ENCODE assay signal across 10 cellular contexts in genomic region chr7:26060713-26061339, GRCh38.
DNase-seq lines count a peak whose midpoint lies in the region; ATAC-seq and TF ChIP-seq lines count a peak whose summit lies in the region.
"Had no signal": no experiment of that assay in that cellular context is flagged by ENCODE, and none has a peak within 500 bp of the region (broad histone marks: within the 10 kb centered on the region; RNA-seq: fewer than 3 reads in every experiment).

No MANE protein-coding gene starts in this region.

- H3K4me1 ChIP-seq in mucosa of descending colon (ENCODE audit: low read depth) (no peaks in the 10 kb centered on the region), tibial artery (no peaks in the 10 kb centered on the region)

- H3K9me3 ChIP-seq in mucosa of descending colon (no peaks in the 10 kb centered on the region), tibial artery (no peaks in the 10 kb centered on the region)
- H3K9me3 ChIP-seq: ovary had no signal

- DNase-seq in DMS79 treated with DMSO at 0.1 percent for 48 hours (lab: John Stamatoyannopoulos, UW), result peak; percentile 95
- peak; percentile 89 for DNase-seq in NCI-H1105 treated with DMSO at 0.1 percent for 48 hours (lab: John Stamatoyannopoulos, UW)
- peak; percentile 85 for DNase-seq in NCI-H69 (lab: John Stamatoyannopoulos, UW)
- DNase-seq in mucosa of descending colon, result no peak
- no peak for DNase-seq in UCSD-AML1 (lab: John Stamatoyannopoulos, UW; ENCODE audit: unreplicated experiment)
- no peak for DNase-seq in SW 1271 (lab: John Stamatoyannopoulos, UW)
- DNase-seq in tibial artery, result no peak
- DNase-seq: sigmoid colon had no signal

- no peak overlapping the region for H3K27ac ChIP-seq in tibial artery
- H3K27ac ChIP-seq: brain microvascular endothelial cell, ovary, sigmoid colon had no signal

- intact Hi-C loops in mucosa of descending colon (cut with DNase I, micrococcal nuclease) (loop anchor here in 1 of 2 donors (10.0 kb wide), 1 partner anchor 156 kb away; no protein-coding TSS in a partner anchor), tibial artery (cut with DNase I; ENCODE audit: low total_unique reads) (loop anchor here (10.0 kb wide), 2 partner anchors 166 to 304 kb away; no protein-coding TSS in a partner anchor)

- peak; percentile 64 for ATAC-seq in mucosa of descending colon

- H3K36me3 ChIP-seq in mucosa of descending colon (ENCODE audit: low read depth) (no peaks in the 10 kb centered on the region), tibial artery (no peaks in the 10 kb centered on the region)
- H3K36me3 ChIP-seq: brain microvascular endothelial cell, ovary, sigmoid colon had no signal

- H3K27me3 ChIP-seq in tibial artery, result peaks cover 0 to 4% of the 10 kb centered on the region in 2 donors
- H3K27me3 ChIP-seq: brain microvascular endothelial cell, ovary had no signal

- TF ChIP-seq CTCF in mucosa of descending colon (IDR thresholded peaks at IDR 0.05) (no peak), tibial artery (IDR thresholded peaks at IDR 0.05) (no peak)

- H3K4me3 ChIP-seq in mucosa of descending colon (no peak overlapping the region), tibial artery (no peak overlapping the region)
- H3K4me3 ChIP-seq: ovary, sigmoid colon had no signal

Comparison
In these comparisons a context has a peak if more than half of its experiments do, and no peak if none do; other contexts are left out.
1. DNase-seq: peak in DMS79 treated with DMSO at 0.1 percent for 48 hours (single experiment), NCI-H1105 treated with DMSO at 0.1 percent for 48 hours (single experiment) and NCI-H69 (single experiment); none in mucosa of descending colon (0 of 3), UCSD-AML1 (single experiment), SW 1271 (0 of 2) and tibial artery (0 of 2).